Comparison of ENCODE assay signal across 9 cellular contexts in the genomic region with DNA sequence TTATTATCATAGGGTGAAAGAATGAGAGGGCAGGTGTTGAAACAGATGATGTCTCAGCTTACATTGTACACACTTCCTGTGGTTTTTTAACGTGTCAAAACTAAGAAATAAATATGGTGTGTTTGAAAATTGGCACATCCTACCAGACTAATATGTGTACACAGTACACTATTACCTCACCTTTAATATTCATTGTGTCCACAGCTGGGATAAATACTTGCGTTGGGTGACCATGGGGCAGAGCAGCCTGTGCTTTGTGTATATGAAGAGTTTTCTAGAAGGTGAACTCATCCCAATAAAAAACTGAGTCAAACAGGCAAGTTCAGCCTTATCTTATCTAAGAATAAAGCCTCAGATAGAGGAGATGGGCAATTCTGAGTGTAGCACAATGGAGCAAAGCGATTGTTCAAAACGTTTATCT. TPM values are rescaled to one million over a fixed set of nuclear protein-coding genes. Genes with fewer than 3 reads are reported as not detected.
DNase-seq lines count a peak whose midpoint lies in the region; ATAC-seq and TF ChIP-seq lines count a peak whose summit lies in the region.
"Had no signal": no experiment of that assay in that cellular context is flagged by ENCODE, and none has a peak within 500 bp of the region (broad histone marks: within the 10 kb centered on the region; RNA-seq: fewer than 3 reads in every experiment).

No MANE protein-coding gene starts in this region.

- no peak for TF ChIP-seq POLR2A in spleen (IDR thresholded peaks at IDR 0.05)

- H3K4me3 Mint-ChIP-seq in CD4-positive, alpha-beta memory T cell, result peak overlapping the region in 1 of 8 donors; percentile 23

- ATAC-seq in HG03378 (IDR thresholded peaks at IDR 0.05; ENCODE audit: unreplicated experiment), result peak; percentile 72

- CTCF ChIA-PET in CD4-positive, alpha-beta memory T cell (lab: Charles Lee; ENCODE audit: partially characterized antibody), result no interaction called here

- no peaks in the 10 kb centered on the region for H3K36me3 ChIP-seq in spleen
- no peaks in the 10 kb centered on the region for H3K36me3 ChIP-seq in CD4-positive, alpha-beta memory T cell (ENCODE audit: insufficient read depth, low read length)

- peak; percentile 12 for DNase-seq in NCI-H345 (lab: John Stamatoyannopoulos, UW)
- DNase-seq in NCI-H345 treated with DMSO at 0.1 percent for 48 hours (lab: John Stamatoyannopoulos, UW; ENCODE audit: unreplicated experiment), result no peak
- peak; percentile 73 to 99 for DNase-seq in NOMO-1 (lab: John Stamatoyannopoulos, UW; ENCODE audit: unreplicated experiment in 2 of 2)
- DNase-seq in spleen, result no peak
- no peak for DNase-seq in CD4-positive, alpha-beta memory T cell
- no peak for DNase-seq in DMS79 (lab: John Stamatoyannopoulos, UW)
- no peak for DNase-seq in UCSD-AML1 (lab: John Stamatoyannopoulos, UW; ENCODE audit: unreplicated experiment)
- DNase-seq: trophoblast cell had no signal

- no peaks in the 10 kb centered on the region for H3K27me3 ChIP-seq in spleen (replicated peaks in 1 of 7)
- no peaks in the 10 kb centered on the region for H3K27me3 ChIP-seq in CD4-positive, alpha-beta memory T cell (ENCODE audit: insufficient read depth, low read length)

- peak overlapping the region in 7 of 8 donors; percentile 23 to 81 (median 66) for H3K27ac ChIP-seq in spleen
- H3K27ac ChIP-seq in CD4-positive, alpha-beta memory T cell (ENCODE audit: low read depth, low read length), result no peak overlapping the region

- intact Hi-C loops in spleen (cut with DNase I; ENCODE audit: low total_unique reads), result no loop called here
- intact Hi-C loops in CD4-positive, alpha-beta memory T cell (cut with micrococcal nuclease), result no loop called here

- 25 to 45% (median 30%) methylated on average over 4 of the region's 4 CpGs for WGBS in spleen, 5 donors

- peaks cover 0 to 4% (median 0%) of the 10 kb centered on the region in 8 donors for H3K9me3 Mint-ChIP-seq in CD4-positive, alpha-beta memory T cell

- H3K4me1 Mint-ChIP-seq in CD4-positive, alpha-beta memory T cell, result peaks cover 9 to 25% (median 19%) of the 10 kb centered on the region in 4 donors

- H3K9me3 ChIP-seq in spleen, result no peaks in the 10 kb centered on the region
- H3K9me3 ChIP-seq in CD4-positive, alpha-beta memory T cell (ENCODE audit: control insufficient read depth in 1 of 2, low read length in 2 of 2), result no peaks in the 10 kb centered on the region

- H3K36me3 Mint-ChIP-seq in CD4-positive, alpha-beta memory T cell, result no peaks in the 10 kb centered on the region

- H3K27ac Mint-ChIP-seq in CD4-positive, alpha-beta memory T cell, result no peak overlapping the region

- H3K4me1 ChIP-seq in spleen, result peaks cover 0 to 47% (median 5%) of the 10 kb centered on the region in 6 donors
- H3K4me1 ChIP-seq in CD4-positive, alpha-beta memory T cell (ENCODE audit: insufficient read depth, low read length), result peaks cover 10% of the 10 kb centered on the region

- POLR2A ChIA-PET in CD4-positive, alpha-beta memory T cell (lab: Charles Lee; ENCODE audit: partially characterized antibody), result no interaction called here

- peak overlapping the region in 1 of 8 donors; percentile 35 for H3K4me3 ChIP-seq in spleen
- no peak overlapping the region for H3K4me3 ChIP-seq in CD4-positive, alpha-beta memory T cell (ENCODE audit: low read length in 2 of 2)

- no peak for TF ChIP-seq CTCF in spleen (IDR thresholded peaks at IDR 0.05 in 8 of 11, conservative IDR thresholded peaks at IDR 0.05 in 3 of 11)

- H3K27me3 Mint-ChIP-seq in CD4-positive, alpha-beta memory T cell, result no peaks in the 10 kb centered on the region

RNA-seq across cellular contexts. Expression of gene SUCNR1, which starts 17.3 kb away (rescaled TPM):
- 10 to 100 TPM in 5 of 7 donors, 1 to 10 TPM in 2; 6.5 to 21.5 (median 11.7) TPM for total RNA-seq in spleen
- polyA plus RNA-seq in spleen, result under 1 TPM; 0.37 to 0.96 (median 0.65) TPM
- under 1 TPM; 0.14 to 0.15 TPM for total RNA-seq in CD4-positive, alpha-beta memory T cell
- polyA plus RNA-seq in CD4-positive, alpha-beta memory T cell, result not detected

Comparison
In these comparisons a context has a peak if more than half of its experiments do, and no peak if none do; other contexts are left out.
1. DNase-seq: peak in NCI-H345 (single experiment) and NOMO-1 (2 of 2); none in NCI-H345 treated with DMSO at 0.1 percent for 48 hours (single experiment), spleen (single experiment), CD4-positive, alpha-beta memory T cell (0 of 5), DMS79 (single experiment) and UCSD-AML1 (single experiment).
2. RNA of gene SUCNR1, which starts 17.3 kb away (total RNA-seq): 6.5 to 21.5 TPM in spleen; 0.14 to 0.15 TPM in CD4-positive, alpha-beta memory T cell; every median in the first group is over 4 times any median in the second.